In genomic region chr7:83366629-83367028, GRCh38 we compare ENCODE assay signal across 15 cellular contexts.
DNase-seq lines count a peak whose midpoint lies in the region; ATAC-seq and TF ChIP-seq lines count a peak whose summit lies in the region.
"Had no signal": no experiment of that assay in that cellular context is flagged by ENCODE, and none has a peak within 500 bp of the region (broad histone marks: within the 10 kb centered on the region; RNA-seq: fewer than 3 reads in every experiment).

No MANE protein-coding gene starts in this region.

- no peak for TF ChIP-seq POLR2A in HCT116 (IDR thresholded peaks at IDR 0.05; ENCODE audit: borderline replicate concordance, extremely low read depth, insufficient read depth, insufficient read length)

- H3K9me3 Mint-ChIP-seq in endothelial cell (ENCODE audit: unreplicated experiment) = no peaks in the 10 kb centered on the region
- H3K9me3 Mint-ChIP-seq: activated naive CD4-positive, alpha-beta T cell treated with anti-CD3 and anti-CD28 coated beads, Interleukin-2, amount 50 U/mL, for 24 hours; CD14-positive monocyte had no signal

- ATAC-seq in HCT116 = no peak
- no peak for ATAC-seq in GM21381 (IDR thresholded peaks at IDR 0.05; ENCODE audit: unreplicated experiment)
- ATAC-seq in GM21447 (IDR thresholded peaks at IDR 0.05; ENCODE audit: unreplicated experiment) = no peak
- no peak for ATAC-seq in GM18519 (IDR thresholded peaks at IDR 0.05; ENCODE audit: low FRiP score, unreplicated experiment)
- ATAC-seq: activated CD8-positive, alpha-beta memory T cell treated with anti-CD3 and anti-CD28 coated beads, Interleukin-2, amount 10 ng/mL, durations not matched to agents 7 days and 5 days; left lobe of liver; natural killer cell had no signal

- H2AFZ ChIP-seq in HCT116 (ENCODE audit: low read depth, low read length, poor library complexity, severe bottlenecking) (peak overlapping the region; percentile 56), OCI-LY7 (ENCODE audit: low read length) (no peak overlapping the region)

- intact Hi-C loops in A673 (cut with micrococcal nuclease; ENCODE audit: unreplicated experiment) (no loop called here), HCT116 (cut with micrococcal nuclease) (loop anchor here (1.0 kb wide), 1 partner anchor 290 kb away; no protein-coding TSS in a partner anchor), OCI-LY7 (cut with micrococcal nuclease; ENCODE audit: unreplicated experiment) (no loop called here)

- peak; percentile 33; the same call in 1 of the 2 replicates for TF ChIP-seq CTCF in A673 (conservative IDR thresholded peaks at IDR 0.05; ENCODE audit: low read depth, low read length)
- peak in 2 of 3 experiments; percentile 17 to 45; a peak in 3 of 6 replicates for TF ChIP-seq CTCF in HCT116 (IDR thresholded peaks at IDR 0.05 in 2 of 3, conservative IDR thresholded peaks at IDR 0.05 in 1 of 3; ENCODE audit: borderline replicate concordance in 1 of 3, insufficient read depth in 1 of 3, low read depth in 2 of 3, low read length in 2 of 3)
- peak; percentile 48; the same call in 1 of the 2 replicates for TF ChIP-seq CTCF in OCI-LY7 (conservative IDR thresholded peaks at IDR 0.05; ENCODE audit: low read length)
- TF ChIP-seq CTCF in endothelial cell (IDR thresholded peaks at IDR 0.05; ENCODE audit: unreplicated experiment) = peak; percentile 41

- H3K4me3 ChIP-seq in A673 (ENCODE audit: low read depth, low read length, poor library complexity, severe bottlenecking) (no peak overlapping the region), HCT116 (replicated peaks in 1 of 2; ENCODE audit: low read depth in 1 of 2, low read length in 2 of 2) (no peak overlapping the region), OCI-LY7 (ENCODE audit: low read depth, low read length, poor library complexity, severe bottlenecking) (no peak overlapping the region)

- no peaks in the 10 kb centered on the region for H3K27me3 Mint-ChIP-seq in endothelial cell (ENCODE audit: unreplicated experiment)
- H3K27me3 Mint-ChIP-seq: activated CD8-positive, alpha-beta memory T cell treated with anti-CD3 and anti-CD28 coated beads, Interleukin-2, amount 10 ng/mL, durations not matched to agents 7 days and 5 days; activated naive CD4-positive, alpha-beta T cell treated with anti-CD3 and anti-CD28 coated beads, Interleukin-2, amount 50 U/mL, for 24 hours had no signal

- H3K79me2 ChIP-seq in HCT116 (ENCODE audit: insufficient read depth, low read length) (no peaks in the 10 kb centered on the region), OCI-LY7 (ENCODE audit: insufficient read depth, low read depth, low read length) (no peaks in the 10 kb centered on the region)

- H4K20me1 ChIP-seq in HCT116 (ENCODE audit: insufficient read depth) (no peaks in the 10 kb centered on the region), OCI-LY7 (ENCODE audit: insufficient read depth, low read length) (no peaks in the 10 kb centered on the region)

- CTCF ChIA-PET in A673 (lab: Charles Lee) = no interaction called here
- CTCF ChIA-PET in HCT116 (lab: Charles Lee) = no interaction called here
- CTCF ChIA-PET in OCI-LY7 (lab: Charles Lee; ENCODE audit: unreplicated experiment) = no interaction called here

- peaks cover 2% of the 10 kb centered on the region for H3K4me1 Mint-ChIP-seq in endothelial cell (ENCODE audit: unreplicated experiment)
- H3K4me1 Mint-ChIP-seq: activated CD8-positive, alpha-beta memory T cell treated with anti-CD3 and anti-CD28 coated beads, Interleukin-2, amount 10 ng/mL, durations not matched to agents 7 days and 5 days; activated naive CD4-positive, alpha-beta T cell treated with anti-CD3 and anti-CD28 coated beads, Interleukin-2, amount 50 U/mL, for 24 hours; CD14-positive monocyte; natural killer cell had no signal

- H3K4me3 Mint-ChIP-seq in endothelial cell (ENCODE audit: unreplicated experiment) = no peak overlapping the region
- H3K4me3 Mint-ChIP-seq: activated CD8-positive, alpha-beta memory T cell treated with anti-CD3 and anti-CD28 coated beads, Interleukin-2, amount 10 ng/mL, durations not matched to agents 7 days and 5 days; activated naive CD4-positive, alpha-beta T cell treated with anti-CD3 and anti-CD28 coated beads, Interleukin-2, amount 50 U/mL, for 24 hours; CD14-positive monocyte; natural killer cell had no signal

- H3K27ac Mint-ChIP-seq in endothelial cell (ENCODE audit: unreplicated experiment) = no peak overlapping the region
- H3K27ac Mint-ChIP-seq: activated CD8-positive, alpha-beta memory T cell treated with anti-CD3 and anti-CD28 coated beads, Interleukin-2, amount 10 ng/mL, durations not matched to agents 7 days and 5 days; activated naive CD4-positive, alpha-beta T cell treated with anti-CD3 and anti-CD28 coated beads, Interleukin-2, amount 50 U/mL, for 24 hours; CD14-positive monocyte; natural killer cell had no signal

- no peak overlapping the region for H3K9ac ChIP-seq in HCT116 (ENCODE audit: low read length)

- H3K9me3 ChIP-seq in A673 (ENCODE audit: low read depth, low read length, poor library complexity, severe bottlenecking) = no peaks in the 10 kb centered on the region
- no peaks in the 10 kb centered on the region for H3K9me3 ChIP-seq in HCT116 (ENCODE audit: control insufficient read depth in 1 of 2, insufficient read depth in 1 of 2, low read depth in 1 of 2, low read length in 2 of 2)
- H3K9me3 ChIP-seq in OCI-LY7 (ENCODE audit: low read length) = no peaks in the 10 kb centered on the region

- DNase-seq in A673 (ENCODE audit: low spot score) (peak; percentile 7), HCT116 (ENCODE audit: low read depth, low spot score) (no peak), OCI-LY7 (ENCODE audit: low spot score) (no peak), endothelial cell (ENCODE audit: low spot score) (no peak)
- no peak for DNase-seq in stimulated activated CD4-positive, alpha-beta T cell treated with anti-CD3 and anti-CD28 coated beads, Interleukin-12 subunit alpha, Interleukin-12 subunit beta, amount 100 ng/mL, for 4 hours
- DNase-seq: activated CD8-positive, alpha-beta memory T cell treated with anti-CD3 and anti-CD28 coated beads, Interleukin-2, amount 10 ng/mL, durations not matched to agents 7 days and 5 days; central memory CD4-positive, alpha-beta T cell; erythroblast; natural killer cell had no signal

- RAD21 ChIA-PET in HCT116 (lab: Charles Lee; ENCODE audit: low non-redundant PET in 1 of 2, low total read pairs in 2 of 2, uncharacterized antibody in 2 of 2, unreplicated experiment in 2 of 2) = no interaction called here

- H3K9me2 ChIP-seq in HCT116 (ENCODE audit: insufficient read depth) (no peaks in the 10 kb centered on the region), OCI-LY7 (ENCODE audit: insufficient read depth, low read length) (no peaks in the 10 kb centered on the region)

- peak; percentile 28; the same call in 1 of the 2 replicates for TF ChIP-seq RAD21 in HCT116 (IDR thresholded peaks at IDR 0.05; ENCODE audit: low read depth)

- H3K36me3 Mint-ChIP-seq in endothelial cell (ENCODE audit: low read depth, unreplicated experiment) = no peaks in the 10 kb centered on the region
- H3K36me3 Mint-ChIP-seq: activated CD8-positive, alpha-beta memory T cell treated with anti-CD3 and anti-CD28 coated beads, Interleukin-2, amount 10 ng/mL, durations not matched to agents 7 days and 5 days; activated naive CD4-positive, alpha-beta T cell treated with anti-CD3 and anti-CD28 coated beads, Interleukin-2, amount 50 U/mL, for 24 hours; CD14-positive monocyte; natural killer cell had no signal

- H3K4me2 ChIP-seq in HCT116 (ENCODE audit: low read length) (no peak overlapping the region), OCI-LY7 (ENCODE audit: low read length) (no peak overlapping the region)

- no peak overlapping the region for H3K27ac ChIP-seq in A673 (ENCODE audit: low read depth, low read length, poor library complexity, severe bottlenecking)
- H3K27ac ChIP-seq in HCT116 (ENCODE audit: low read depth, low read length) = no peak overlapping the region
- H3K27ac ChIP-seq in OCI-LY7 (ENCODE audit: low read depth, low read length, poor library complexity, severe bottlenecking) = no peak overlapping the region

- BruUV-seq in A673 (replicated peaks; lab: Mats Ljungman, UMichigan) (no TSS peak), HCT116 (replicated peaks; lab: Mats Ljungman, UMichigan) (no TSS peak), OCI-LY7 (replicated peaks; lab: Mats Ljungman, UMichigan) (no TSS peak)

- POLR2A ChIA-PET in A673 (lab: Charles Lee; ENCODE audit: low non-redundant PET) = no interaction called here
- POLR2A ChIA-PET in HCT116 (lab: Charles Lee) = no interaction called here
- POLR2A ChIA-PET in OCI-LY7 (lab: Charles Lee) = no interaction called here

- H3K27me3 ChIP-seq in A673 (replicated peaks; ENCODE audit: insufficient read depth, low read depth, low read length, poor library complexity) (peaks cover 7% of the 10 kb centered on the region), HCT116 (ENCODE audit: insufficient read depth, low read length) (no peaks in the 10 kb centered on the region)

- H3K4me1 ChIP-seq in A673 (ENCODE audit: insufficient read depth, low read length, poor library complexity, severe bottlenecking) = no peaks in the 10 kb centered on the region
- no peaks in the 10 kb centered on the region for H3K4me1 ChIP-seq in HCT116 (ENCODE audit: control insufficient read depth in 1 of 2, insufficient read depth in 2 of 2, low read length in 2 of 2)
- no peaks in the 10 kb centered on the region for H3K4me1 ChIP-seq in OCI-LY7 (ENCODE audit: insufficient read depth, low read length, poor library complexity, severe bottlenecking)

- H3K36me3 ChIP-seq in A673 (ENCODE audit: insufficient read depth, low read length, poor library complexity, severe bottlenecking) (no peaks in the 10 kb centered on the region), HCT116 (ENCODE audit: control insufficient read depth in 1 of 2, insufficient read depth in 2 of 2, low read length in 2 of 2) (no peaks in the 10 kb centered on the region), OCI-LY7 (ENCODE audit: insufficient read depth, low read length) (no peaks in the 10 kb centered on the region)

TF ChIP-seq in HCT116, 20 proteins besides CTCF, POLR2A, EP300 and RAD21 (continues in another document):
- TF ChIP-seq, protein P1, sequence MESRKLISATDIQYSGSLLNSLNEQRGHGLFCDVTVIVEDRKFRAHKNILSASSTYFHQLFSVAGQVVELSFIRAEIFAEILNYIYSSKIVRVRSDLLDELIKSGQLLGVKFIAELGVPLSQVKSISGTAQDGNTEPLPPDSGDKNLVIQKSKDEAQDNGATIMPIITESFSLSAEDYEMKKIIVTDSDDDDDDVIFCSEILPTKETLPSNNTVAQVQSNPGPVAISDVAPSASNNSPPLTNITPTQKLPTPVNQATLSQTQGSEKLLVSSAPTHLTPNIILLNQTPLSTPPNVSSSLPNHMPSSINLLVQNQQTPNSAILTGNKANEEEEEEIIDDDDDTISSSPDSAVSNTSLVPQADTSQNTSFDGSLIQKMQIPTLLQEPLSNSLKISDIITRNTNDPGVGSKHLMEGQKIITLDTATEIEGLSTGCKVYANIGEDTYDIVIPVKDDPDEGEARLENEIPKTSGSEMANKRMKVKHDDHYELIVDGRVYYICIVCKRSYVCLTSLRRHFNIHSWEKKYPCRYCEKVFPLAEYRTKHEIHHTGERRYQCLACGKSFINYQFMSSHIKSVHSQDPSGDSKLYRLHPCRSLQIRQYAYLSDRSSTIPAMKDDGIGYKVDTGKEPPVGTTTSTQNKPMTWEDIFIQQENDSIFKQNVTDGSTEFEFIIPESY (IDR thresholded peaks at IDR 0.05; ENCODE audit: extremely low read depth, insufficient replicate concordance, low read length) = no peak
- TF ChIP-seq FOSL1 (IDR thresholded peaks at IDR 0.05; ENCODE audit: low read depth) (no peak), POLR2AphosphoS5 (IDR thresholded peaks at IDR 0.05; ENCODE audit: low read depth, low read length) (no peak)
